ENCODE assay signal across 3 cellular contexts in genomic region chr4:143857391-143858336, GRCh38. TPM values are rescaled to one million over a fixed set of nuclear protein-coding genes. Genes with fewer than 3 reads are reported as not detected.
"Had no signal": no experiment of that assay in that cellular context is flagged by ENCODE, and none has a peak within 500 bp of the region (broad histone marks: within the 10 kb centered on the region; RNA-seq: fewer than 3 reads in every experiment).

No MANE protein-coding gene starts in this region.

RNA-seq across cellular contexts. Expression of gene GYPE, which starts 47.7 kb away (rescaled TPM):
- total RNA-seq: neural crest cell, osteocyte, vagina had no signal
